Comparison of ENCODE assay signal across 8 cellular contexts in genomic region chr15:67838789-67839332, GRCh38. TPM values are rescaled to one million over a fixed set of nuclear protein-coding genes. Genes with fewer than 3 reads are reported as not detected.
DNase-seq lines count a peak whose midpoint lies in the region; TF ChIP-seq lines count a peak whose summit lies in the region.

No MANE protein-coding gene starts in this region.

- TF ChIP-seq CTCF in tibial artery (IDR thresholded peaks at IDR 0.05) = peak; percentile 11 to 41

- H3K36me3 Mint-ChIP-seq in activated T-cell treated with anti-CD3 and anti-CD28 coated beads, Interleukin-2, amount 50 U/mL, for 24 hours (ENCODE audit: low read depth) = no peaks in the 10 kb centered on the region

- WGBS in mesodermal cell (ENCODE audit: insufficient coverage in 2 of 2), 2 experiments = 13 to 20% methylated on average over 22 to 24 of the region's 25 CpGs

- DNase-seq in activated T-cell treated with anti-CD3 and anti-CD28 coated beads, Interleukin-2, amount 50 U/mL, for 24 hours = no peak
- DNase-seq in activated T-cell treated with anti-CD3 and anti-CD28 coated beads, Interleukin-2, amount 50 U/mL, for 48 hours = no peak
- DNase-seq in RPMI7951 (ENCODE audit: low read depth) (peak; percentile 62), tibial artery (peak; percentile 67 to 86), NCI-H226 (no peak), NCI-H2196 (lab: John Stamatoyannopoulos, UW; ENCODE audit: unreplicated experiment) (no peak)
- DNase-seq in effector memory CD4-positive, alpha-beta T cell = no peak

- peaks cover 53% of the 10 kb centered on the region for H3K4me1 Mint-ChIP-seq in activated T-cell treated with anti-CD3 and anti-CD28 coated beads, Interleukin-2, amount 50 U/mL, for 24 hours (ENCODE audit: low read depth)

- H3K27ac ChIP-seq in effector memory CD4-positive, alpha-beta T cell (ENCODE audit: insufficient read depth, low read length, poor library complexity, severe bottlenecking) = peak overlapping the region; percentile 92
- H3K27ac ChIP-seq in mesodermal cell (ENCODE audit: low read depth, low read length, severe bottlenecking) (no peak overlapping the region), tibial artery (peak overlapping the region; percentile 94 to 98)

- peak overlapping the region; percentile 83 for H3K4me3 Mint-ChIP-seq in activated T-cell treated with anti-CD3 and anti-CD28 coated beads, Interleukin-2, amount 50 U/mL, for 24 hours

- peak overlapping the region; percentile 84 for H3K4me3 ChIP-seq in effector memory CD4-positive, alpha-beta T cell (ENCODE audit: insufficient read depth, low read depth, low read length, poor library complexity, severe bottlenecking)
- peak overlapping the region; percentile 86 for H3K4me3 ChIP-seq in mesodermal cell (ENCODE audit: extremely low read depth, insufficient read depth, low read length, poor library complexity, severe bottlenecking)
- peak overlapping the region; percentile 89 to 98 for H3K4me3 ChIP-seq in tibial artery

- no peak overlapping the region for H3K27ac Mint-ChIP-seq in activated T-cell treated with anti-CD3 and anti-CD28 coated beads, Interleukin-2, amount 50 U/mL, for 24 hours

- H3K4me1 ChIP-seq in effector memory CD4-positive, alpha-beta T cell (ENCODE audit: control insufficient read depth, insufficient read depth, low read length, poor library complexity, severe bottlenecking) = peaks cover 30% of the 10 kb centered on the region
- peaks cover 32% of the 10 kb centered on the region for H3K4me1 ChIP-seq in mesodermal cell (ENCODE audit: control insufficient read depth, insufficient read depth, low read length, poor library complexity, severe bottlenecking)
- H3K4me1 ChIP-seq in tibial artery = peaks cover 0 to 49% (median 36%) of the 10 kb centered on the region in 4 donors

- peaks cover 22% of the 10 kb centered on the region for H3K27me3 ChIP-seq in effector memory CD4-positive, alpha-beta T cell (replicated peaks; ENCODE audit: control insufficient read depth, insufficient read depth, low read length, poor library complexity, severe bottlenecking)
- peaks cover 0 to 21% of the 10 kb centered on the region in 2 donors for H3K27me3 ChIP-seq in tibial artery

- no peaks in the 10 kb centered on the region for H3K36me3 ChIP-seq in effector memory CD4-positive, alpha-beta T cell (ENCODE audit: control insufficient read depth, insufficient read depth, low read length)
- H3K36me3 ChIP-seq in mesodermal cell (ENCODE audit: control insufficient read depth, insufficient read depth, low read length) (no peaks in the 10 kb centered on the region), tibial artery (no peaks in the 10 kb centered on the region)

- no peaks in the 10 kb centered on the region for H3K9me3 ChIP-seq in effector memory CD4-positive, alpha-beta T cell (ENCODE audit: control insufficient read depth, low read length)
- H3K9me3 ChIP-seq in mesodermal cell (ENCODE audit: control insufficient read depth, low read length) (no peaks in the 10 kb centered on the region), tibial artery (no peaks in the 10 kb centered on the region)

- H3K9me3 Mint-ChIP-seq in activated T-cell treated with anti-CD3 and anti-CD28 coated beads, Interleukin-2, amount 50 U/mL, for 24 hours = no peaks in the 10 kb centered on the region

- H3K27me3 Mint-ChIP-seq in activated T-cell treated with anti-CD3 and anti-CD28 coated beads, Interleukin-2, amount 50 U/mL, for 24 hours = peaks cover 32% of the 10 kb centered on the region

- intact Hi-C loops in tibial artery (cut with DNase I; ENCODE audit: low total_unique reads) = loop anchor here (5.0 to 10.0 kb wide), 2 partner anchors 294 to 317 kb away; partner anchors contain the start of genes C15orf61 and MAP2K5

RNA-seq across cellular contexts. Expression of gene RNU6-1, which starts 1.0 kb away (rescaled TPM):
- not detected in 2 replicates for total RNA-seq in RPMI7951 (2014; rRNA removed; shearing (Covaris generic))
- polyA plus RNA-seq in mesodermal cell (2013, experiment 1 of 2) = under 0.01 TPM
- under 0.01 TPM for polyA plus RNA-seq in mesodermal cell (2013, experiment 2 of 2)

RNA-seq across cellular contexts. Expression of gene SKOR1, which starts 13.6 kb away (rescaled TPM):
- total RNA-seq in RPMI7951 (2014; rRNA removed; shearing (Covaris generic)) = not detected in 2 replicates
- polyA plus RNA-seq in mesodermal cell (2013, experiment 1 of 2) = 0.26 TPM
- 0.20 TPM for polyA plus RNA-seq in mesodermal cell (2013, experiment 2 of 2)

Comparison
In these comparisons a context has a peak if more than half of its experiments do, and no peak if none do; other contexts are left out.
1. DNase-seq: peak in RPMI7951 (single experiment) and tibial artery (2 of 2); none in activated T-cell treated with anti-CD3 and anti-CD28 coated beads, Interleukin-2, amount 50 U/mL, for 24 hours (single experiment), activated T-cell treated with anti-CD3 and anti-CD28 coated beads, Interleukin-2, amount 50 U/mL, for 48 hours (0 of 2), effector memory CD4-positive, alpha-beta T cell (0 of 3), NCI-H226 (single experiment) and NCI-H2196 (single experiment).
2. Peak in every context shown above with its lines, with median percentiles within 50 percentile points of each other: H3K4me3 ChIP-seq.